9 cellular contexts compared by ENCODE assay signal in genomic region chr6:159730277-159730676, GRCh38. TPM values are rescaled to one million over a fixed set of nuclear protein-coding genes. Genes with fewer than 3 reads are reported as not detected.
DNase-seq lines count a peak whose midpoint lies in the region; ATAC-seq, FAIRE-seq and TF ChIP-seq lines count a peak whose summit lies in the region.
"Had no signal": no experiment of that assay in that cellular context is flagged by ENCODE, and none has a peak within 500 bp of the region (broad histone marks: within the 10 kb centered on the region; RNA-seq: fewer than 3 reads in every experiment).

No MANE protein-coding gene starts in this region.

- H3K9me3 Mint-ChIP-seq in activated naive CD8-positive, alpha-beta T cell (ENCODE audit: low read depth) = no peaks in the 10 kb centered on the region
- H3K9me3 Mint-ChIP-seq in mesothelial cell of epicardium = no peaks in the 10 kb centered on the region

- TF ChIP-seq POLR2A in GM12891 (IDR thresholded peaks at IDR 0.05; ENCODE audit: low read depth, low read length) = no peak

- BruUV-seq in A673 (replicated peaks; lab: Mats Ljungman, UMichigan) = no TSS peak

- peaks cover 5% of the 10 kb centered on the region for H3K36me3 ChIP-seq in A673 (ENCODE audit: insufficient read depth, low read length, poor library complexity, severe bottlenecking)

- H3K27me3 Mint-ChIP-seq in activated naive CD8-positive, alpha-beta T cell = no peaks in the 10 kb centered on the region
- no peaks in the 10 kb centered on the region for H3K27me3 Mint-ChIP-seq in mesothelial cell of epicardium (ENCODE audit: low read depth)

- FAIRE-seq in GM12891 (lab: Jason Lieb, UNC) = peak; percentile 54

- H3K36me3 Mint-ChIP-seq in activated naive CD8-positive, alpha-beta T cell = peaks cover 9% of the 10 kb centered on the region
- no peaks in the 10 kb centered on the region for H3K36me3 Mint-ChIP-seq in mesothelial cell of epicardium

- H3K4me1 Mint-ChIP-seq in activated naive CD8-positive, alpha-beta T cell (ENCODE audit: low read depth) = peaks cover 72% of the 10 kb centered on the region
- peaks cover 28% of the 10 kb centered on the region for H3K4me1 Mint-ChIP-seq in mesothelial cell of epicardium

- no peaks in the 10 kb centered on the region for H3K27me3 ChIP-seq in A673 (replicated peaks; ENCODE audit: insufficient read depth, low read depth, low read length, poor library complexity)

- H3K9me3 ChIP-seq in A673 (ENCODE audit: low read depth, low read length, poor library complexity, severe bottlenecking) = no peaks in the 10 kb centered on the region
- H3K9me3 ChIP-seq: Caco-2 had no signal

- H3K27ac ChIP-seq in A673 (ENCODE audit: low read depth, low read length, poor library complexity, severe bottlenecking) = no peak overlapping the region

- peak overlapping the region; percentile 95 for H3K4me3 Mint-ChIP-seq in activated naive CD8-positive, alpha-beta T cell
- no peak overlapping the region for H3K4me3 Mint-ChIP-seq in mesothelial cell of epicardium

- CTCF ChIA-PET in A673 (lab: Charles Lee) = no interaction called here

- DNase-seq in A673 (ENCODE audit: low spot score) (no peak), GM12891 (ENCODE audit: insufficient read length, low spot score) (no peak), mesothelial cell of epicardium (ENCODE audit: low spot score in 2 of 2, unreplicated experiment in 2 of 2) (no peak), posterior cingulate gyrus (no peak), NCI-H1436 (lab: John Stamatoyannopoulos, UW) (no peak)
- DNase-seq: Caco-2 had no signal

- intact Hi-C loops in A673 (cut with micrococcal nuclease; ENCODE audit: unreplicated experiment) = no loop called here
- intact Hi-C loops in posterior cingulate gyrus (cut with DNase I) = no loop called here

- H3K4me1 ChIP-seq in A673 (ENCODE audit: insufficient read depth, low read length, poor library complexity, severe bottlenecking) = peaks cover 10% of the 10 kb centered on the region

- H3K27ac Mint-ChIP-seq in activated naive CD8-positive, alpha-beta T cell = peak overlapping the region; percentile 1
- peak overlapping the region; percentile 47 for H3K27ac Mint-ChIP-seq in mesothelial cell of epicardium

- POLR2A ChIA-PET in A673 (lab: Charles Lee; ENCODE audit: low non-redundant PET) = interaction anchor here (1.0 kb wide), 1 partner anchor 32 kb away, joined by 3 read pairs; the partner anchor contains the start of gene ACAT2

- peak overlapping the region; percentile 93 for H3K4me3 ChIP-seq in A673 (ENCODE audit: low read depth, low read length, poor library complexity, severe bottlenecking)

- ATAC-seq in GM21786 (IDR thresholded peaks at IDR 0.05; ENCODE audit: unreplicated experiment) (no peak), GM21529 (IDR thresholded peaks at IDR 0.05; ENCODE audit: unreplicated experiment) (no peak)

- TF ChIP-seq CTCF in A673 (conservative IDR thresholded peaks at IDR 0.05; ENCODE audit: low read depth, low read length) (no peak), mesothelial cell of epicardium (IDR thresholded peaks at IDR 0.05; ENCODE audit: unreplicated experiment) (no peak)

TF ChIP-seq in GM12891, 5 proteins besides CTCF, POLR2A, EP300 and RAD21:
- no peak for TF ChIP-seq POU2F2 (IDR thresholded peaks at IDR 0.05; ENCODE audit: low read depth, low read length)
- no peak for TF ChIP-seq PAX5 (IDR thresholded peaks at IDR 0.05; ENCODE audit: insufficient read depth, low read length, severe bottlenecking)
- TF ChIP-seq SPI1 (IDR thresholded peaks at IDR 0.05; ENCODE audit: low read depth, low read length) = no peak
- no peak for TF ChIP-seq POLR2AphosphoS5 (IDR thresholded peaks at IDR 0.05; ENCODE audit: low read depth, low read length)
- TF ChIP-seq TAF1 (IDR thresholded peaks at IDR 0.05; ENCODE audit: low read depth, low read length) = no peak

RNA-seq across cellular contexts. Expression of gene WTAP, which starts 3.0 kb away (rescaled TPM):
- total RNA-seq in A673 (2021) (109 and 110 TPM in 2 replicates), mesothelial cell of epicardium (116 to 122 TPM (median 118 TPM) in 3 replicates)
- 37.1 TPM for polyA plus RNA-seq in GM12891 (2012; ENCODE audit: low read depth, missing spikeins)

RNA-seq across cellular contexts. Expression of gene ACAT2, which starts 31.6 kb away (rescaled TPM):
- 238 and 250 TPM in 2 replicates for total RNA-seq in A673 (2021)
- polyA plus RNA-seq in GM12891 (2012; ENCODE audit: low read depth, missing spikeins) = 66.7 TPM
- 35.1 to 37.7 TPM (median 35.8 TPM) in 3 replicates for total RNA-seq in mesothelial cell of epicardium

RNA-seq across cellular contexts. Expression of gene SOD2, which starts 37.2 kb away (rescaled TPM):
- total RNA-seq in A673 (2021) = 139 and 159 TPM in 2 replicates
- polyA plus RNA-seq in GM12891 (2012; ENCODE audit: low read depth, missing spikeins) = 27.8 TPM
- 62.9 to 67.6 TPM (median 65.0 TPM) in 3 replicates for total RNA-seq in mesothelial cell of epicardium

RNA-seq across cellular contexts. Expression of gene TCP1, which starts 59.1 kb away (rescaled TPM):
- total RNA-seq in A673 (2021) = 505 and 528 TPM in 2 replicates
- polyA plus RNA-seq in GM12891 (2012; ENCODE audit: low read depth, missing spikeins) = 187 TPM
- total RNA-seq in mesothelial cell of epicardium = 185 to 192 TPM (median 186 TPM) in 3 replicates

RNA-seq across cellular contexts. Expression of gene MRPL18, which starts 60.0 kb away (rescaled TPM):
- total RNA-seq in A673 (2021) = 94.6 and 101 TPM in 2 replicates
- 49.0 TPM for polyA plus RNA-seq in GM12891 (2012; ENCODE audit: low read depth, missing spikeins)
- 29.0 to 32.9 TPM (median 31.1 TPM) in 3 replicates for total RNA-seq in mesothelial cell of epicardium
